ENCODE assay signal across 15 cellular contexts in the genomic region with DNA sequence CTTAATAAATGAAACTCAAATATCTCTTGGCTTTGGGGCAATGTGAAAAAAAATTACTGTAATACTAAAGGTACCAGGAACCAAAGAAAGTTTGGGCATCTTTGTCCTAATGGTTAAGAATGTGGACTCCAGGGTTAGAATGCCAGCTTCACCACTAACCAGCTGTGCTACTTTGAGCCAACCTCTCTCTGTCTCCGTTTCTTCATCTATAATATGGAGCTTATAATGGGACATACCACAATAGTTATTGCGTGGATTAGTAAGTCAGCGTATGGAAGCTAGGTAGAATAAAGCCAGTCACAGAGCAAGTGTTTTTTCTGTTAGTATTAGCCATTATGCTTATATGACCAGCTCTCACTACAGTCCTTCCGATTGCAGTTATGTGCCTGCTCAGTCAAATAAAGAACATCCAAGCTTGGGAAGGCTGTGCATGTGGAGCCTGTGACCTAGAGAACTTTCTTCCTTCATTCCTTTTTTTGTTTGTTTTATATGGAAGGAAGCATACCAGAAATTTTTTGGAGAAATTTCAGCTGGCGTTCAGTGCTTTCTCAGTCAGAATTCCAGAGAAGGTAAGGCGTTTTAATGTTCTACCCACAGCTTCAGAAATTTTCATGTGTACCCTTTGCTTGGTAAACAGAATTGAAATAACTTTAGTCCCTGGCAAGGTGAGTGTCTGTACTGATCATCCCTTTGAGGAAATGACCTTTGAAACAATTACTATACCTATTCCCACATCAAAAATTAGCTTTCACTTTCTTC.
DNase-seq lines count a peak whose midpoint lies in the region; ATAC-seq and TF ChIP-seq lines count a peak whose summit lies in the region.
"Had no signal": no experiment of that assay in that cellular context is flagged by ENCODE, and none has a peak within 500 bp of the region (broad histone marks: within the 10 kb centered on the region; RNA-seq: fewer than 3 reads in every experiment).

No MANE protein-coding gene starts in this region.

- H3K27ac ChIP-seq in mammary epithelial cell (ENCODE audit: insufficient read depth, low read depth, low read length), result peak overlapping the region; percentile 18
- no peak overlapping the region for H3K27ac ChIP-seq in upper lobe of right lung
- H3K27ac ChIP-seq: heart left ventricle had no signal

- H3K4me3 ChIP-seq in mammary epithelial cell (replicated peaks in 1 of 3; ENCODE audit: insufficient read depth in 1 of 3, low read depth in 2 of 3, low read length in 3 of 3) (peak overlapping the region in 2 of 3 experiments; percentile 29), upper lobe of right lung (no peak overlapping the region)
- H3K4me3 ChIP-seq: heart left ventricle had no signal

- ATAC-seq in left colon, result peak; percentile 88
- peak; percentile 43 for ATAC-seq in upper lobe of right lung
- ATAC-seq: heart left ventricle, left ventricle myocardium superior had no signal

- H3K4me2 ChIP-seq in mammary epithelial cell (ENCODE audit: insufficient read depth, low read depth, low read length), result peak overlapping the region; percentile 85

- H3K79me2 ChIP-seq in mammary epithelial cell (ENCODE audit: insufficient read depth, low read length), result no peaks in the 10 kb centered on the region

- no peaks in the 10 kb centered on the region for H4K20me1 ChIP-seq in mammary epithelial cell (ENCODE audit: insufficient read depth, low read length)

- in situ Hi-C loops in mammary epithelial cell (cut with MboI; ENCODE audit: low sequenced_read_pairs in 2 of 2), result loop anchor here (25.0 kb wide), 3 partner anchors 114 to 1014 kb away; partner anchors contain the start of genes MMADHC (in 1 of the 2) and RND3 (in 1 of the 2)

- DNase-seq in LoVo (ENCODE audit: low spot score) (peak; percentile 4), mammary epithelial cell (no peak), left colon (no peak), upper lobe of right lung (no peak), NCI-H1417 treated with DMSO at 0.1 percent for 48 hours (lab: John Stamatoyannopoulos, UW) (no peak), inferior parietal cortex (ENCODE audit: extremely low spot score) (no peak)
- DNase-seq in activated naive CD4-positive, alpha-beta T cell treated with anti-CD3 and anti-CD28 coated beads, Interleukin-2, amount 50 U/mL, for 16 hours, result no peak
- DNase-seq: activated CD4-positive, CD25-positive, alpha-beta regulatory T cell; activated T-cell treated with anti-CD3 and anti-CD28 coated beads for 4 hours; effector memory CD4-positive, alpha-beta T cell; heart left ventricle; Kasumi-1; left ventricle myocardium superior; NCI-H2107; stimulated activated CD4-positive, alpha-beta T cell treated with anti-CD3 and anti-CD28 coated beads, Interleukin-12 subunit alpha, Interleukin-12 subunit beta, amount 100 ng/mL, for 4 hours had no signal

- TF ChIP-seq CTCF in mammary epithelial cell (conservative IDR thresholded peaks at IDR 0.05 in 1 of 2, IDR thresholded peaks at IDR 0.05 in 1 of 2; ENCODE audit: extremely low read depth in 1 of 2, insufficient read depth in 1 of 2, low read depth in 1 of 2, low read length in 2 of 2) (no peak), upper lobe of right lung (IDR thresholded peaks at IDR 0.05) (no peak)

- dilution Hi-C loops in mammary epithelial cell (cut with HindIII; ENCODE audit: low sequenced_read_pairs), result no loop called here

- no TSS peak for BruUV-seq in mammary epithelial cell (replicated peaks; lab: Mats Ljungman, UMichigan)

- WGBS in mammary epithelial cell (ENCODE audit: low coverage, missing lambda C conversion rate), result 41% methylated on average over 6 of the region's 6 CpGs

- H3K4me1 ChIP-seq in mammary epithelial cell (ENCODE audit: insufficient read depth, low read length), result peaks cover 7% of the 10 kb centered on the region
- H3K4me1 ChIP-seq in upper lobe of right lung, result peaks cover 10% of the 10 kb centered on the region

- CTCF ChIA-PET in mammary epithelial cell (lab: Charles Lee; ENCODE audit: low non-redundant PET), result interaction anchor here (0.5 to 0.7 kb wide), 4 partner anchors 10 to 450 kb away, joined by 3 to 23 read pairs (median 4); no protein-coding TSS in a partner anchor

- no peaks in the 10 kb centered on the region for H3K9me3 ChIP-seq in mammary epithelial cell (replicated peaks; ENCODE audit: insufficient read depth, low read length)
- H3K9me3 ChIP-seq in upper lobe of right lung, result no peaks in the 10 kb centered on the region
- H3K9me3 ChIP-seq: heart left ventricle had no signal

- H2AFZ ChIP-seq in mammary epithelial cell (ENCODE audit: low read depth, low read length), result peak overlapping the region; percentile 94

- peak overlapping the region; percentile 25 for H3K9ac ChIP-seq in mammary epithelial cell (ENCODE audit: insufficient read depth, low read length)

- intact Hi-C loops in mammary epithelial cell (cut with micrococcal nuclease) (no loop called here), left colon (cut with DNase I, micrococcal nuclease) (no loop called here), upper lobe of right lung (cut with DNase I) (no loop called here)

- H3K36me3 ChIP-seq in mammary epithelial cell (ENCODE audit: insufficient read depth, low read length) (no peaks in the 10 kb centered on the region), upper lobe of right lung (no peaks in the 10 kb centered on the region)
- H3K36me3 ChIP-seq: heart left ventricle had no signal

- no peaks in the 10 kb centered on the region for H3K27me3 ChIP-seq in mammary epithelial cell (ENCODE audit: insufficient read depth, low read length)
- no peaks in the 10 kb centered on the region for H3K27me3 ChIP-seq in upper lobe of right lung
- H3K27me3 ChIP-seq: heart left ventricle had no signal
